ENCODE assay signal across 14 cellular contexts in the genomic region with DNA sequence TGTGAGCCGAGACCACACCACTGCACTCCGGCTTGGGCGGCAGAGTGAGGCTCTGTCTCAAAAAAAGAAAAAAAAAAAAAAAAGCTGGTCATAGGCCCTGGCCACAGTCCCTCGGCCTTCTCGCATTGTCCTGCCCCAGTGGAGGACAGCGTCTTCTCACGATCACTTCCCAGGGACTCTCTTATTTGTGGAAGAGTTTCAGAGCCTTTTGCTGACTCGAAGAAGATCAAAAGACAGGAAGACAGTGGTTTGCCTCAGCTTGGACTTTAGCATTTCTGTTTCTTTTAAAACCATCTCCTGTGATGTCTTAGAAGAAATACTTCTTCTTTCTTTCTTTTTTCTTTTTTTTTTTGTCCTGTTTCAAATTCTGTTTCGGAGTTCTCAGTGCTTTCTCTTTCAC.
A peak's percentile ranks its signal among the peaks of the same experiment; 100 is the strongest.
DNase-seq lines count a peak whose midpoint lies in the region; ATAC-seq and TF ChIP-seq lines count a peak whose summit lies in the region.
"Had no signal": no experiment of that assay in that cellular context is flagged by ENCODE, and none has a peak within 500 bp of the region (broad histone marks: within the 10 kb centered on the region; RNA-seq: fewer than 3 reads in every experiment).

No MANE protein-coding gene starts in this region.

- peaks cover 14% of the 10 kb centered on the region for H3K4me1 Mint-ChIP-seq in activated T-helper 17 cell treated with anti-CD3 and anti-CD28 coated beads, Interleukin-2, amount 50 U/mL, for 72 hours
- H3K4me1 Mint-ChIP-seq in immature natural killer cell, result no peaks in the 10 kb centered on the region

- H3K36me3 Mint-ChIP-seq in activated T-helper 17 cell treated with anti-CD3 and anti-CD28 coated beads, Interleukin-2, amount 50 U/mL, for 72 hours (ENCODE audit: low read depth), result no peaks in the 10 kb centered on the region
- no peaks in the 10 kb centered on the region for H3K36me3 Mint-ChIP-seq in immature natural killer cell

- H3K4me3 ChIP-seq in heart right ventricle (no peak overlapping the region), testis (no peak overlapping the region), upper lobe of right lung (no peak overlapping the region)

- H3K27ac Mint-ChIP-seq in activated T-helper 17 cell treated with anti-CD3 and anti-CD28 coated beads, Interleukin-2, amount 50 U/mL, for 72 hours, result peak overlapping the region; percentile 60
- H3K27ac Mint-ChIP-seq in immature natural killer cell, result peak overlapping the region in 1 of 6 donors; percentile 94

- intact Hi-C loops in heart right ventricle (cut with DNase I), result no loop called here
- intact Hi-C loops in cardiac septum (cut with DNase I), result no loop called here
- intact Hi-C loops in testis (cut with DNase I; ENCODE audit: low total_unique reads), result no loop called here
- intact Hi-C loops in upper lobe of right lung (cut with DNase I), result no loop called here

- no peaks in the 10 kb centered on the region for H3K27me3 Mint-ChIP-seq in activated T-helper 17 cell treated with anti-CD3 and anti-CD28 coated beads, Interleukin-2, amount 50 U/mL, for 72 hours
- peaks cover 0 to 7% (median 4%) of the 10 kb centered on the region in 3 donors for H3K27me3 Mint-ChIP-seq in immature natural killer cell (ENCODE audit: low read depth in 3 of 3)

- TF ChIP-seq CTCF in heart right ventricle (IDR thresholded peaks at IDR 0.05) (no peak), testis (IDR thresholded peaks at IDR 0.05) (no peak), upper lobe of right lung (IDR thresholded peaks at IDR 0.05) (no peak)

- H3K27ac ChIP-seq in heart right ventricle (peak overlapping the region in 9 of 10 donors; percentile 13 to 75 (median 54)), testis (peak overlapping the region; percentile 44 to 63), upper lobe of right lung (no peak overlapping the region)

- no peak overlapping the region for H3K4me3 Mint-ChIP-seq in activated T-helper 17 cell treated with anti-CD3 and anti-CD28 coated beads, Interleukin-2, amount 50 U/mL, for 72 hours
- H3K4me3 Mint-ChIP-seq in immature natural killer cell, result peak overlapping the region; percentile 59 to 72 (median 61)

- H3K4me1 ChIP-seq in heart right ventricle (peaks cover 0 to 52% (median 22%) of the 10 kb centered on the region in 9 donors), testis (peaks cover 11% of the 10 kb centered on the region), upper lobe of right lung (peaks cover 16% of the 10 kb centered on the region)

- H3K27me3 ChIP-seq in heart right ventricle (no peaks in the 10 kb centered on the region), testis (no peaks in the 10 kb centered on the region), upper lobe of right lung (no peaks in the 10 kb centered on the region)

- ATAC-seq in heart right ventricle (peak in 3 of 8 donors; percentile 14 to 29 (median 25)), upper lobe of right lung (no peak), SK-N-SH treated with all-trans-retinoic acid at 6 μM for 48 hours (no peak)
- no peak for ATAC-seq in activated T-helper 17 cell treated with anti-CD3 and anti-CD28 coated beads, Interleukin-2, amount 50 U/mL, for 72 hours (replicated peaks)
- ATAC-seq: Panc1 had no signal

- no peak for TF ChIP-seq POLR2A in testis (IDR thresholded peaks at IDR 0.05)

- no peaks in the 10 kb centered on the region for H3K36me3 ChIP-seq in heart right ventricle
- H3K36me3 ChIP-seq in testis (ENCODE audit: low read depth, missing control alignments), result no peaks in the 10 kb centered on the region
- no peaks in the 10 kb centered on the region for H3K36me3 ChIP-seq in upper lobe of right lung

- H3K9me3 ChIP-seq in heart right ventricle, result no peaks in the 10 kb centered on the region
- H3K9me3 ChIP-seq in testis, result no peaks in the 10 kb centered on the region
- H3K9me3 ChIP-seq in upper lobe of right lung, result no peaks in the 10 kb centered on the region

- WGBS in heart right ventricle, 2 donors, result 76 to 83% methylated on average over 9 of the region's 9 CpGs
- WGBS in testis, 2 donors, result 45 to 51% methylated on average over 8 to 9 of the region's 9 CpGs

- H3K9me3 Mint-ChIP-seq in activated T-helper 17 cell treated with anti-CD3 and anti-CD28 coated beads, Interleukin-2, amount 50 U/mL, for 72 hours, result no peaks in the 10 kb centered on the region
- no peaks in the 10 kb centered on the region for H3K9me3 Mint-ChIP-seq in immature natural killer cell

- DNase-seq in heart right ventricle (no peak), cardiac septum (ENCODE audit: low spot score) (no peak), immature natural killer cell (peak; percentile 13 to 36 (median 21)), testis (peak; percentile 27), upper lobe of right lung (no peak), SKM-1 treated with dmso at 0.1 percent for 144 hours (lab: John Stamatoyannopoulos, UW; ENCODE audit: unreplicated experiment) (no peak)
- DNase-seq: activated gamma-delta T cell treated with Interleukin-2 at 50 U/mL for 16 hours, EL, NCI-H1930, NCI-H526, posterior cingulate gyrus had no signal

TF ChIP-seq in SK-N-SH treated with all-trans-retinoic acid at 6 μM for 48 hours, 23 proteins besides CTCF, POLR2A, EP300 and RAD21:
- TF ChIP-seq, protein P1, sequence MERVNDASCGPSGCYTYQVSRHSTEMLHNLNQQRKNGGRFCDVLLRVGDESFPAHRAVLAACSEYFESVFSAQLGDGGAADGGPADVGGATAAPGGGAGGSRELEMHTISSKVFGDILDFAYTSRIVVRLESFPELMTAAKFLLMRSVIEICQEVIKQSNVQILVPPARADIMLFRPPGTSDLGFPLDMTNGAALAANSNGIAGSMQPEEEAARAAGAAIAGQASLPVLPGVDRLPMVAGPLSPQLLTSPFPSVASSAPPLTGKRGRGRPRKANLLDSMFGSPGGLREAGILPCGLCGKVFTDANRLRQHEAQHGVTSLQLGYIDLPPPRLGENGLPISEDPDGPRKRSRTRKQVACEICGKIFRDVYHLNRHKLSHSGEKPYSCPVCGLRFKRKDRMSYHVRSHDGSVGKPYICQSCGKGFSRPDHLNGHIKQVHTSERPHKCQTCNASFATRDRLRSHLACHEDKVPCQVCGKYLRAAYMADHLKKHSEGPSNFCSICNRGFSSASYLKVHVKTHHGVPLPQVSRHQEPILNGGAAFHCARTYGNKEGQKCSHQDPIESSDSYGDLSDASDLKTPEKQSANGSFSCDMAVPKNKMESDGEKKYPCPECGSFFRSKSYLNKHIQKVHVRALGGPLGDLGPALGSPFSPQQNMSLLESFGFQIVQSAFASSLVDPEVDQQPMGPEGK (CRISPR knock-in tag; IDR thresholded peaks at IDR 0.05; ENCODE audit: borderline replicate concordance), result no peak
- no peak for TF ChIP-seq ZFP30 (CRISPR knock-in tag; IDR thresholded peaks at IDR 0.05)
- TF ChIP-seq TCF4 (CRISPR knock-in tag; IDR thresholded peaks at IDR 0.05; ENCODE audit: borderline replicate concordance), result no peak
- no peak for TF ChIP-seq TOX (CRISPR knock-in tag; IDR thresholded peaks at IDR 0.05; ENCODE audit: borderline replicate concordance)
- TF ChIP-seq, protein P2, sequence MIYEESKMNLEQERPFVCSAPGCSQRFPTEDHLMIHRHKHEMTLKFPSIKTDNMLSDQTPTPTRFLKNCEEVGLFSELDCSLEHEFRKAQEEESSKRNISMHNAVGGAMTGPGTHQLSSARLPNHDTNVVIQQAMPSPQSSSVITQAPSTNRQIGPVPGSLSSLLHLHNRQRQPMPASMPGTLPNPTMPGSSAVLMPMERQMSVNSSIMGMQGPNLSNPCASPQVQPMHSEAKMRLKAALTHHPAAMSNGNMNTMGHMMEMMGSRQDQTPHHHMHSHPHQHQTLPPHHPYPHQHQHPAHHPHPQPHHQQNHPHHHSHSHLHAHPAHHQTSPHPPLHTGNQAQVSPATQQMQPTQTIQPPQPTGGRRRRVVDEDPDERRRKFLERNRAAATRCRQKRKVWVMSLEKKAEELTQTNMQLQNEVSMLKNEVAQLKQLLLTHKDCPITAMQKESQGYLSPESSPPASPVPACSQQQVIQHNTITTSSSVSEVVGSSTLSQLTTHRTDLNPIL (CRISPR knock-in tag; IDR thresholded peaks at IDR 0.05; ENCODE audit: low read depth), result no peak
- no peak for TF ChIP-seq ZNF565 (CRISPR knock-in tag; conservative IDR thresholded peaks at IDR 0.05; ENCODE audit: low read depth)
- no peak for TF ChIP-seq ZC3H10 (CRISPR knock-in tag; IDR thresholded peaks at IDR 0.05)
- TF ChIP-seq SNAI2 (CRISPR knock-in tag; IDR thresholded peaks at IDR 0.05), result no peak
- TF ChIP-seq GLIS3 (CRISPR knock-in tag; IDR thresholded peaks at IDR 0.05), result no peak
- TF ChIP-seq CSDC2 (CRISPR knock-in tag; IDR thresholded peaks at IDR 0.05), result no peak
- no peak for TF ChIP-seq BACH2 (CRISPR knock-in tag; IDR thresholded peaks at IDR 0.05; ENCODE audit: borderline replicate concordance)

Comparison
In these comparisons a context has a peak if more than half of its experiments do, and no peak if none do; other contexts are left out.
1. DNase-seq: peak in immature natural killer cell (3 of 3) and testis (single experiment); none in heart right ventricle (0 of 2), cardiac septum (single experiment), upper lobe of right lung (single experiment) and SKM-1 treated with dmso at 0.1 percent for 144 hours (single experiment).